In the genomic region with DNA sequence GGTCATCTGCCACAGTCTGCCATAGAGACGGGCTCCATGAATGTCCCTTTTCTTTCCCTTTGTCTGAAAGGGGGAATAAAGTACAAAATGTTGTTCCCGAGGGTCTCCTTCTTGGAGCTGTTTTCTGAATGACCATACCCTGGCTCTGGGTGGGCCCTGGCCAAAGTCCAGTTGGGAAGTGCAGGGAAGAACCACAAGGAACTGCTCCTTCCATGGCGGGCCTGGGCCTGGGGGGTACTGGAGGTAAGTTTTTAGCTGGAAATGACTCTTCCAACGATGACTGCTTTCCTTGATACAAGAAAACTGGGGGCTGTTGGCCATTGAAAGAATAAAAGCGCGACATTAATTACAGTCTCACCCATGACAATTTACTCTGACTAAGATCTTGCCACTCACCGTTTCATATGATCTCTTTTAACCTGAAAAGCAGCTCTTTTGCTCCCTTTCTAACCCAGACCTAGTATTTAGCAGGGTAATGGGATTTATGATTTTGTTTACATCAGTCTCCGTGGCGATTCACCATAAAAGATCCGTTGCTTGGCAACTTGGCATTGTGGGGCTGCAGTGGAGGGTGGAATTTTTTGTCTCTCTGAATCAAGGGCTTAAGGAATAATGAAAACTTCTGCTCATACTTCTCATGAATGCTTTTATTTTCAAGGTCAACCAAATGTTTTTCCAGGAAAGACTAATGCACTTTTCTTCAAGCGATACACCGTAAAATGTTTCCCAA, we compare ENCODE assay signal across 15 cellular contexts.
DNase-seq lines count a peak whose midpoint lies in the region; ATAC-seq and TF ChIP-seq lines count a peak whose summit lies in the region.
"Had no signal": no experiment of that assay in that cellular context is flagged by ENCODE, and none has a peak within 500 bp of the region (broad histone marks: within the 10 kb centered on the region; RNA-seq: fewer than 3 reads in every experiment).

No MANE protein-coding gene starts in this region.

- CTCF ChIA-PET in activated CD8-positive, alpha-beta memory T cell treated with anti-CD3 and anti-CD28 coated beads, Interleukin-2, amount 10 ng/mL, durations not matched to agents 7 days and 5 days (lab: Charles Lee) = no interaction called here

- ATAC-seq in activated CD8-positive, alpha-beta memory T cell treated with anti-CD3 and anti-CD28 coated beads, Interleukin-2, amount 10 ng/mL, durations not matched to agents 7 days and 5 days = no peak

- peaks cover 8% of the 10 kb centered on the region for H3K4me1 Mint-ChIP-seq in endothelial cell (ENCODE audit: unreplicated experiment)
- no peaks in the 10 kb centered on the region for H3K4me1 Mint-ChIP-seq in activated CD8-positive, alpha-beta memory T cell treated with anti-CD3 and anti-CD28 coated beads, Interleukin-2, amount 10 ng/mL, durations not matched to agents 7 days and 5 days
- H3K4me1 Mint-ChIP-seq: CD4-positive, CD25-positive, alpha-beta regulatory T cell had no signal

- no peak for TF ChIP-seq CTCF in endothelial cell (IDR thresholded peaks at IDR 0.05; ENCODE audit: unreplicated experiment)

- no peaks in the 10 kb centered on the region for H3K9me3 Mint-ChIP-seq in endothelial cell (ENCODE audit: unreplicated experiment)
- no peaks in the 10 kb centered on the region for H3K9me3 Mint-ChIP-seq in activated CD8-positive, alpha-beta memory T cell treated with anti-CD3 and anti-CD28 coated beads, Interleukin-2, amount 10 ng/mL, durations not matched to agents 7 days and 5 days (ENCODE audit: low read depth)

- peaks cover 3% of the 10 kb centered on the region for H3K36me3 Mint-ChIP-seq in endothelial cell (ENCODE audit: low read depth, unreplicated experiment)
- no peaks in the 10 kb centered on the region for H3K36me3 Mint-ChIP-seq in activated CD8-positive, alpha-beta memory T cell treated with anti-CD3 and anti-CD28 coated beads, Interleukin-2, amount 10 ng/mL, durations not matched to agents 7 days and 5 days
- H3K36me3 Mint-ChIP-seq: CD4-positive, CD25-positive, alpha-beta regulatory T cell had no signal

- H3K4me3 Mint-ChIP-seq in endothelial cell (ENCODE audit: unreplicated experiment) = no peak overlapping the region
- H3K4me3 Mint-ChIP-seq in activated CD8-positive, alpha-beta memory T cell treated with anti-CD3 and anti-CD28 coated beads, Interleukin-2, amount 10 ng/mL, durations not matched to agents 7 days and 5 days = no peak overlapping the region
- H3K4me3 Mint-ChIP-seq: CD4-positive, CD25-positive, alpha-beta regulatory T cell had no signal

- peaks cover 6% of the 10 kb centered on the region for H3K27me3 Mint-ChIP-seq in endothelial cell (ENCODE audit: unreplicated experiment)
- no peaks in the 10 kb centered on the region for H3K27me3 Mint-ChIP-seq in activated CD8-positive, alpha-beta memory T cell treated with anti-CD3 and anti-CD28 coated beads, Interleukin-2, amount 10 ng/mL, durations not matched to agents 7 days and 5 days
- H3K27me3 Mint-ChIP-seq: CD4-positive, CD25-positive, alpha-beta regulatory T cell had no signal

- peak; percentile 17 for DNase-seq in NCI-H1436 (lab: John Stamatoyannopoulos, UW)
- no peak for DNase-seq in NCI-H1436 treated with DMSO at 0.1 percent for 48 hours (lab: John Stamatoyannopoulos, UW)
- peak; percentile 48 for DNase-seq in NCI-H82 (lab: John Stamatoyannopoulos, UW)
- peak; percentile 89 for DNase-seq in left kidney (ENCODE audit: low read depth, low spot score)
- DNase-seq in endothelial cell (ENCODE audit: low spot score) = no peak
- DNase-seq in SIG-M5 treated with dmso at 0.1 percent for 504 hours (lab: John Stamatoyannopoulos, UW; ENCODE audit: unreplicated experiment) = no peak
- no peak for DNase-seq in inferior parietal cortex (ENCODE audit: extremely low spot score)
- DNase-seq in activated CD8-positive, alpha-beta memory T cell treated with anti-CD3 and anti-CD28 coated beads, Interleukin-2, amount 10 ng/mL, durations not matched to agents 7 days and 5 days = no peak
- DNase-seq: activated CD8-positive, alpha-beta memory T cell treated with anti-CD3 and anti-CD28 coated beads for 24 hours; activated effector memory CD4-positive, alpha-beta T cell treated with Interleukin-2 at 50 U/mL for 16 hours; CD4-positive, CD25-positive, alpha-beta regulatory T cell; GOT3; midbrain; tibial artery; WERI-Rb-1 had no signal

- no peak overlapping the region for H3K27ac Mint-ChIP-seq in endothelial cell (ENCODE audit: unreplicated experiment)
- no peak overlapping the region for H3K27ac Mint-ChIP-seq in activated CD8-positive, alpha-beta memory T cell treated with anti-CD3 and anti-CD28 coated beads, Interleukin-2, amount 10 ng/mL, durations not matched to agents 7 days and 5 days
- H3K27ac Mint-ChIP-seq: CD4-positive, CD25-positive, alpha-beta regulatory T cell had no signal

Comparison
In these comparisons a context has a peak if more than half of its experiments do, and no peak if none do; other contexts are left out.
1. DNase-seq: peak in NCI-H1436 (single experiment), NCI-H82 (single experiment) and left kidney (single experiment); none in NCI-H1436 treated with DMSO at 0.1 percent for 48 hours (single experiment), endothelial cell (single experiment), SIG-M5 treated with dmso at 0.1 percent for 504 hours (single experiment), inferior parietal cortex (single experiment) and activated CD8-positive, alpha-beta memory T cell treated with anti-CD3 and anti-CD28 coated beads, Interleukin-2, amount 10 ng/mL, durations not matched to agents 7 days and 5 days (single experiment).